In the genomic region with DNA sequence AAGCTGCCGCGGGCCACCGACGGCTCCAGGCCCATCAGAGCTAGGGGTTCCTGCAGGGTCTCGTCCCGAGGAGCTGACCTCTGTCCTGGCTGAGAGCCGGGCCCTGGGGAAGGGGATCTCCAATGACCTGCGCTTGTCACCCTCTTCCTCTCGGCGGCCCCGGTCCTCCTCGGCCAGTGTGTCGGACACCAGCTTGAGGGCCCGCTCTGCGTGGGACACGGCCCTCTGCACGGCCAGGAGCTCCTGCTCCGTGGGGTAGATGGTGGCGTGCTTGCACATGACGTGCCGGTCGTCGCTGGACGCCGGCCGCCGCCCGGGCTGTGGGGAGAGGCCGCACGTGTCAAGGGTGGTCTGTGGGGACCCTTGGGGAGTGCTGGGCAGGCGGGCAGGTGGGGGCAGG, we compare ENCODE assay signal across 2 cellular contexts.
A peak's percentile ranks its signal among the peaks of the same experiment; 100 is the strongest.
TF ChIP-seq lines count a peak whose summit lies in the region.

No MANE protein-coding gene starts in this region.

TF ChIP-seq in GM12878, 131 proteins besides CTCF, POLR2A, EP300 and RAD21:
- TF ChIP-seq MYC (IDR thresholded peaks at IDR 0.05; ENCODE audit: insufficient read depth, insufficient read length, insufficient replicate concordance, low read length, severe bottlenecking) (no peak), YY1 (IDR thresholded peaks at IDR 0.05; ENCODE audit: low read depth, low read length) (no peak), CHD2 (IDR thresholded peaks at IDR 0.05; ENCODE audit: borderline replicate concordance, low read depth, low read length) (no peak), TCF3 (IDR thresholded peaks at IDR 0.05; ENCODE audit: borderline replicate concordance, insufficient read depth, low read depth, low read length) (0 out of 2 replicates have a peak, but pooled peaks have one; percentile 10), NBN (IDR thresholded peaks at IDR 0.05) (no peak), RBBP5 (conservative IDR thresholded peaks at IDR 0.05) (no peak), MTA3 (IDR thresholded peaks at IDR 0.05; ENCODE audit: borderline replicate concordance, low read length) (no peak), NR2F1 (conservative IDR thresholded peaks at IDR 0.05) (no peak)
TF ChIP-seq in GM12878: peak in this region for 1.

TF ChIP-seq in HEK293T, 16 proteins besides CTCF, POLR2A, EP300 and RAD21:
- no peak for TF ChIP-seq FOXK2 (IDR thresholded peaks at IDR 0.05)
- TF ChIP-seq BHLHE40 (IDR thresholded peaks at IDR 0.05; ENCODE audit: borderline replicate concordance), result no peak
- no peak for TF ChIP-seq L3MBTL2 (conservative IDR thresholded peaks at IDR 0.05)
- TF ChIP-seq FOXM1 (IDR thresholded peaks at IDR 0.05; ENCODE audit: borderline replicate concordance), result no peak
- no peak for TF ChIP-seq SUZ12 (IDR thresholded peaks at IDR 0.05)
- TF ChIP-seq, protein P1, sequence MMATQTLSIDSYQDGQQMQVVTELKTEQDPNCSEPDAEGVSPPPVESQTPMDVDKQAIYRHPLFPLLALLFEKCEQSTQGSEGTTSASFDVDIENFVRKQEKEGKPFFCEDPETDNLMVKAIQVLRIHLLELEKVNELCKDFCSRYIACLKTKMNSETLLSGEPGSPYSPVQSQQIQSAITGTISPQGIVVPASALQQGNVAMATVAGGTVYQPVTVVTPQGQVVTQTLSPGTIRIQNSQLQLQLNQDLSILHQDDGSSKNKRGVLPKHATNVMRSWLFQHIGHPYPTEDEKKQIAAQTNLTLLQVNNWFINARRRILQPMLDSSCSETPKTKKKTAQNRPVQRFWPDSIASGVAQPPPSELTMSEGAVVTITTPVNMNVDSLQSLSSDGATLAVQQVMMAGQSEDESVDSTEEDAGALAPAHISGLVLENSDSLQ (IDR thresholded peaks at IDR 0.05), result no peak
- no peak for TF ChIP-seq FOXA1 (IDR thresholded peaks at IDR 0.05)
- TF ChIP-seq HDGF (IDR thresholded peaks at IDR 0.05; ENCODE audit: borderline replicate concordance), result no peak
- TF ChIP-seq ELF4 (IDR thresholded peaks at IDR 0.05), result no peak
- TF ChIP-seq LEF1 (IDR thresholded peaks at IDR 0.05; ENCODE audit: borderline replicate concordance), result no peak
- no peak for TF ChIP-seq ZNF384 (IDR thresholded peaks at IDR 0.05)
- no peak for TF ChIP-seq NFRKB (IDR thresholded peaks at IDR 0.05)
- no peak for TF ChIP-seq SP1 (IDR thresholded peaks at IDR 0.05)
- TF ChIP-seq CTBP1 (IDR thresholded peaks at IDR 0.05; ENCODE audit: borderline replicate concordance), result no peak
- no peak for TF ChIP-seq TARDBP (IDR thresholded peaks at IDR 0.05)
- TF ChIP-seq ARNT (IDR thresholded peaks at IDR 0.05), result no peak
